1 cellular context compared by ENCODE assay signal in the genomic region with DNA sequence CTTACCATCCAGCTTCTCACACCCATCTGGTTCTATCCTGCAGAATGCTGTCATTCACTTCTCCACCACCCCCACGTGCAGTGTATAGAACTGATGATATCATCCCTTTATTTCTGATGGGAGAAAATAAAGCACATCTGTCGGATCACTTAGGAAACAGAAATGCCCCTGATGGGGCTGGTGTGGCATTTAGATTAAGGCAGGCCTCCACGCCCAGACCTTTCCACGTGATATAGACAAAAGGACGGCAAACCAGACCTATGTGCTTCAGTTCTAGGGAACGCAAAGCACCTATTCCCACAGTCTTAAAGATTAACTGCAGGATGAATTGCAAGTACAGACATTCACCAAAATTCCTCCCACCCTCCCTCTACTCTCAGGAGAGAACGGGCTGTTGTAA.
TF ChIP-seq lines count a peak whose summit lies in the region.

No MANE protein-coding gene starts in this region.

TF ChIP-seq in IMR-90, 13 proteins besides CTCF, POLR2A, EP300 and RAD21:
- TF ChIP-seq FOS (IDR thresholded peaks at IDR 0.05; ENCODE audit: low read depth, low read length) (no peak), MAZ (IDR thresholded peaks at IDR 0.05; ENCODE audit: borderline replicate concordance, low read depth, low read length) (no peak), MAFK (IDR thresholded peaks at IDR 0.05; ENCODE audit: low read depth, low read length) (no peak), BHLHE40 (IDR thresholded peaks at IDR 0.05; ENCODE audit: low read depth, low read length) (no peak), NFE2L2 (IDR thresholded peaks at IDR 0.05; ENCODE audit: low read depth, low read length) (no peak), SMC3 (IDR thresholded peaks at IDR 0.05; ENCODE audit: low read depth, low read length) (no peak), RCOR1 (IDR thresholded peaks at IDR 0.05; ENCODE audit: insufficient replicate concordance, low read length) (no peak), RFX5 (IDR thresholded peaks at IDR 0.05; ENCODE audit: low read depth, low read length) (no peak), CEBPB (IDR thresholded peaks at IDR 0.05; ENCODE audit: low read depth, low read length) (no peak), CHD1 (IDR thresholded peaks at IDR 0.05; ENCODE audit: low read depth, low read length) (no peak), MXI1 (IDR thresholded peaks at IDR 0.05; ENCODE audit: borderline replicate concordance, low read depth, low read length) (no peak)
- TF ChIP-seq, protein P1, sequence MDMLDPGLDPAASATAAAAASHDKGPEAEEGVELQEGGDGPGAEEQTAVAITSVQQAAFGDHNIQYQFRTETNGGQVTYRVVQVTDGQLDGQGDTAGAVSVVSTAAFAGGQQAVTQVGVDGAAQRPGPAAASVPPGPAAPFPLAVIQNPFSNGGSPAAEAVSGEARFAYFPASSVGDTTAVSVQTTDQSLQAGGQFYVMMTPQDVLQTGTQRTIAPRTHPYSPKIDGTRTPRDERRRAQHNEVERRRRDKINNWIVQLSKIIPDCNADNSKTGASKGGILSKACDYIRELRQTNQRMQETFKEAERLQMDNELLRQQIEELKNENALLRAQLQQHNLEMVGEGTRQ (IDR thresholded peaks at IDR 0.05; ENCODE audit: low read depth, low read length) = no peak
- TF ChIP-seq, protein P2, sequence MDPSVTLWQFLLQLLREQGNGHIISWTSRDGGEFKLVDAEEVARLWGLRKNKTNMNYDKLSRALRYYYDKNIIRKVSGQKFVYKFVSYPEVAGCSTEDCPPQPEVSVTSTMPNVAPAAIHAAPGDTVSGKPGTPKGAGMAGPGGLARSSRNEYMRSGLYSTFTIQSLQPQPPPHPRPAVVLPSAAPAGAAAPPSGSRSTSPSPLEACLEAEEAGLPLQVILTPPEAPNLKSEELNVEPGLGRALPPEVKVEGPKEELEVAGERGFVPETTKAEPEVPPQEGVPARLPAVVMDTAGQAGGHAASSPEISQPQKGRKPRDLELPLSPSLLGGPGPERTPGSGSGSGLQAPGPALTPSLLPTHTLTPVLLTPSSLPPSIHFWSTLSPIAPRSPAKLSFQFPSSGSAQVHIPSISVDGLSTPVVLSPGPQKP (IDR thresholded peaks at IDR 0.05; ENCODE audit: borderline replicate concordance, low read depth, low read length) = no peak
